18 cellular contexts compared by ENCODE assay signal in the genomic region with DNA sequence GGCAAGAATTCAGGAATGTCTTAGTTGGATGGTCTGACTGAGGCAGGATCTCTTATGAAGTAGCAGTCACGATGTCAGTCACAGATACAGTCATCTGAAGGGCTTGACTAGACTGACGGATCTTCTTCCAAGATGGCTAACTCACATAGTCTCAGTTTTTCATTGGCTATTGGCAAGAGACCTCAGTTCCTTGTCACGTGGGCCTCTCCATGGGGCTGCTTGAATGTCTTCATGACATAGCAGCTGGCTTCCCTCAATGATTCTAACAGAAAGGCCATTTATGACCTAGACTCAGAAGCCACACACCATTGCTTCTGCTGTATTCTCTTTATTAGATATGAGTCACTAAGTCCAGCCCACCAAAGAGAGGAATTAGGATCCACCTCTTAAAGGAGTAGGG. TPM values are rescaled to one million over a fixed set of nuclear protein-coding genes. Genes with fewer than 3 reads are reported as not detected.
DNase-seq lines count a peak whose midpoint lies in the region; ATAC-seq and TF ChIP-seq lines count a peak whose summit lies in the region.
"Had no signal": no experiment of that assay in that cellular context is flagged by ENCODE, and none has a peak within 500 bp of the region (broad histone marks: within the 10 kb centered on the region; RNA-seq: fewer than 3 reads in every experiment).

No MANE protein-coding gene starts in this region.

- H3K4me1 ChIP-seq in lower lobe of right lung: peaks cover 10% of the 10 kb centered on the region
- H3K4me1 ChIP-seq: Peyer's patch had no signal

- TF ChIP-seq CTCF in GM12865 (IDR thresholded peaks at IDR 0.05; ENCODE audit: insufficient read depth, low read depth, low read length, missing control alignments): no peak
- no peak for TF ChIP-seq CTCF in fibroblast of mammary gland (conservative IDR thresholded peaks at IDR 0.05; ENCODE audit: control insufficient read depth, insufficient read depth, low read depth, low read length)
- no peak for TF ChIP-seq CTCF in lower lobe of right lung (IDR thresholded peaks at IDR 0.05)

- no peaks in the 10 kb centered on the region for H3K36me3 ChIP-seq in lower lobe of right lung
- H3K36me3 ChIP-seq: Peyer's patch, uterus had no signal

- peak; percentile 7 for DNase-seq in GM12865 (ENCODE audit: low read depth)
- peak; percentile 7 for DNase-seq in SK-N-DZ (ENCODE audit: low spot score)
- DNase-seq in fibroblast of mammary gland (ENCODE audit: low read depth): peak; percentile 14
- DNase-seq in occipital lobe (lab: John Stamatoyannopoulos, UW): peak; percentile 24
- DNase-seq in lower lobe of right lung: no peak
- no peak for DNase-seq in NCI-H128 (lab: John Stamatoyannopoulos, UW; ENCODE audit: unreplicated experiment)
- DNase-seq in NCI-H82 (lab: John Stamatoyannopoulos, UW): no peak
- DNase-seq: activated CD4-positive, alpha-beta T cell treated with anti-CD3 and anti-CD28 coated beads, Interleukin-2, amount 10 ng/mL, durations not matched to agents 24 days and 14 days; activated T-cell treated with anti-CD3 and anti-CD28 coated beads, Interleukin-2, amount 50 U/mL, for 72 hours; amniotic stem cell; immature natural killer cell; NCI-H1092; Peyer's patch; stimulated activated CD4-positive, alpha-beta T cell treated with anti-CD3 and anti-CD28 coated beads, Interleukin-1b, Interleukin-23, amount 100 ng/mL, for 48 hours; stimulated activated CD8-positive, alpha-beta memory T cell treated with anti-CD3 and anti-CD28 coated beads, Interleukin-4, amount 100 ng/mL, for 48 hours; uterus had no signal

- intact Hi-C loops in lower lobe of right lung (cut with DNase I): no loop called here

- no peaks in the 10 kb centered on the region for H3K9me3 ChIP-seq in lower lobe of right lung
- H3K9me3 ChIP-seq: Peyer's patch, uterus had no signal

- ATAC-seq in lower lobe of right lung: no peak
- ATAC-seq in GM21381 (IDR thresholded peaks at IDR 0.05; ENCODE audit: unreplicated experiment): no peak
- ATAC-seq: activated T-cell treated with anti-CD3 and anti-CD28 coated beads, Interleukin-2, amount 50 U/mL, for 72 hours had no signal

- no peak overlapping the region for H3K27ac ChIP-seq in lower lobe of right lung
- H3K27ac ChIP-seq: C4-2B, Peyer's patch, uterus had no signal

- no peak overlapping the region for H3K4me3 ChIP-seq in GM12865 (ENCODE audit: low read depth, low read length)
- no peak overlapping the region for H3K4me3 ChIP-seq in fibroblast of mammary gland (ENCODE audit: control insufficient read depth, low read depth, low read length)
- no peak overlapping the region for H3K4me3 ChIP-seq in lower lobe of right lung
- H3K4me3 ChIP-seq: Peyer's patch, uterus had no signal

- no peaks in the 10 kb centered on the region for H3K27me3 ChIP-seq in lower lobe of right lung (ENCODE audit: low read depth)
- H3K27me3 ChIP-seq: Peyer's patch, uterus had no signal

RNA-seq across cellular contexts. Expression of a gene that starts 4.7 kb away (rescaled TPM):
- polyA plus RNA-seq in SK-N-DZ (2014; cell fraction: cytosol; rRNA removed): 12.7 and 21.0 TPM in 2 replicates
- polyA plus RNA-seq in SK-N-DZ (2014; cell fraction: nucleus; rRNA removed): 8.9 and 17.0 TPM in 2 replicates
- 423 TPM for total RNA-seq in occipital lobe
- 47.7 TPM for total RNA-seq in lower lobe of right lung

Comparison
In these comparisons a context has a peak if more than half of its experiments do, and no peak if none do; other contexts are left out.
1. DNase-seq: peak in GM12865 (single experiment), SK-N-DZ (single experiment), fibroblast of mammary gland (single experiment) and occipital lobe (single experiment); none in lower lobe of right lung (single experiment), NCI-H128 (single experiment) and NCI-H82 (single experiment).